6 cellular contexts compared by ENCODE assay signal in genomic region chr19:6597471-6598266, GRCh38. TPM values are rescaled to one million over a fixed set of nuclear protein-coding genes. Genes with fewer than 3 reads are reported as not detected.
"Had no signal": no experiment of that assay in that cellular context is flagged by ENCODE, and none has a peak within 500 bp of the region (broad histone marks: within the 10 kb centered on the region; RNA-seq: fewer than 3 reads in every experiment).

No MANE protein-coding gene starts in this region.

RNA-seq across cellular contexts. Expression of gene CD70, which starts 6.7 kb away (rescaled TPM):
- total RNA-seq: lower leg skin; naive thymus-derived CD8-positive, alpha-beta T cell; neural crest cell; right atrium auricular region; temporal lobe; vagina had no signal
